In the genomic region with DNA sequence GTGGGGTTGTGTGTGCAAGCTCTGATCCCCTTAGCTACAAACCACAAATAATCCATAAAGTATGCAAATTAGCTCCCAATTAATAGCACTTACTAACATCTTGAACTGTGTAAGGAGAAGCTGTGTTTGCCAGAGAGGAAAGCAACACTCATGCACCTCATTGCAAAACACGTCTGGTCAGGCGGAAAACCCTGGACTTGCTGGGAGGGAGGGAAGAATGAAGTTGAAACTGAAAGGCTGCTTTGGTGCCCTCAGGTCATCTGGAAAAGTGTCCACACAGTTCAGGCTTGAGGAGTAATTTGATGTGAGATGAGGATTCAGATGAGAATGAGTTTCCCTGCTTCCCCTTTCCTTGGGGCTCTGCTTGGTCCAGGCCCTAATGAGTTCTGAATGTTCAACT, we compare ENCODE assay signal across 1 cellular context.
TF ChIP-seq lines count a peak whose summit lies in the region.

No MANE protein-coding gene starts in this region.

TF ChIP-seq in H1, 55 proteins besides CTCF, POLR2A, EP300 and RAD21 (continued from another document):
- no peak for TF ChIP-seq SUZ12 (IDR thresholded peaks at IDR 0.05; ENCODE audit: low read length)
- TF ChIP-seq PHF8 (conservative IDR thresholded peaks at IDR 0.05; ENCODE audit: low read depth, low read length) = no peak
- TF ChIP-seq TEAD4 (IDR thresholded peaks at IDR 0.05; ENCODE audit: low read depth, low read length) = no peak
- TF ChIP-seq CTBP2 (IDR thresholded peaks at IDR 0.05; ENCODE audit: borderline replicate concordance, insufficient read depth, insufficient read length, low read length) = no peak
- TF ChIP-seq KDM4A (IDR thresholded peaks at IDR 0.05; ENCODE audit: low read depth, low read length, severe bottlenecking) = no peak
- TF ChIP-seq NANOG (IDR thresholded peaks at IDR 0.05; ENCODE audit: insufficient read depth, low read depth, low read length, poor library complexity, severe bottlenecking) = no peak
